Comparison of ENCODE assay signal across 8 cellular contexts in genomic region chr2:174395284-174395968, GRCh38. TPM values are rescaled to one million over a fixed set of nuclear protein-coding genes. Genes with fewer than 3 reads are reported as not detected.
DNase-seq lines count a peak whose midpoint lies in the region; ATAC-seq, FAIRE-seq and TF ChIP-seq lines count a peak whose summit lies in the region.

SCRN3 (plus strand) TSS chr2:174395730; CDS start chr2:174398284, 2,554 bp downstream.

- H3K9me3 ChIP-seq in kidney (ENCODE audit: control insufficient read depth in 1 of 2, low read length in 2 of 2), result no peaks in the 10 kb centered on the region

- no peak for FAIRE-seq in kidney (lab: Jason Lieb, UNC)

- H3K27ac ChIP-seq in kidney (ENCODE audit: low read depth in 2 of 2, low read length in 2 of 2), result peak within 1 kb of the TSS; percentile 77 to 79

- TF ChIP-seq CTCF in AG09319 (IDR thresholded peaks at IDR 0.05; ENCODE audit: low read depth, low read length), result no peak
- TF ChIP-seq CTCF in kidney (IDR thresholded peaks at IDR 0.05; ENCODE audit: borderline replicate concordance, extremely low read depth, insufficient read depth), result no peak

- peaks cover 0 to 2% of the 10 kb centered on the region in 2 donors for H3K36me3 ChIP-seq in kidney (ENCODE audit: control insufficient read depth in 1 of 2, insufficient read depth in 2 of 2, low read length in 2 of 2)

- peak; percentile 74 for TF ChIP-seq POLR2A in GM18951 (IDR thresholded peaks at IDR 0.05; ENCODE audit: extremely low read depth, insufficient read depth, insufficient read length)

- peaks cover 3 to 15% of the 10 kb centered on the region in 2 donors for H3K4me1 ChIP-seq in kidney (ENCODE audit: control insufficient read depth in 1 of 2, insufficient read depth in 1 of 2, low read depth in 1 of 2, low read length in 2 of 2)

- intact Hi-C loops in kidney (cut with DNase I), result no loop called here

- in situ Hi-C loops in GM18951 (cut with MboI; ENCODE audit: low sequenced_read_pairs, unreplicated experiment), result no loop called here

- H3K4me3 ChIP-seq in kidney (ENCODE audit: low read length in 2 of 2), result peak within 1 kb of the TSS; percentile 90 to 96

- peak within 1 kb of the TSS; percentile 79 to 86 for H3K9ac ChIP-seq in kidney (ENCODE audit: low read length in 2 of 2)

- DNase-seq in AG09319 (ENCODE audit: extremely low read depth, low read depth), result peak; percentile 36
- peak; percentile 79 for DNase-seq in NCI-H345 treated with DMSO at 0.1 percent for 48 hours (lab: John Stamatoyannopoulos, UW; ENCODE audit: unreplicated experiment)
- DNase-seq in activated CD4-positive, alpha-beta T cell treated with anti-CD3 and anti-CD28 coated beads for 1 hour, result peak; percentile 51
- DNase-seq in cerebellum (ENCODE audit: low spot score), result peak; percentile 90
- DNase-seq in kidney, result peak; percentile 93
- DNase-seq in stimulated activated CD4-positive, alpha-beta T cell treated with anti-CD3 and anti-CD28 coated beads, Interleukin-15, amount 100 ng/mL, for 24 hours, result peak; percentile 84

- ATAC-seq in HG03196 (IDR thresholded peaks at IDR 0.05; ENCODE audit: unreplicated experiment), result peak; percentile 97

RNA-seq across cellular contexts. Expression of gene SCRN3, which starts in this region (rescaled TPM):
- total RNA-seq in cerebellum (46.0 TPM), kidney (29.0 TPM)
- polyA plus RNA-seq in kidney (ENCODE audit: insufficient read depth, low read depth, low replicate concordance), result 13.7 TPM

Comparison
In these comparisons a context has a peak if more than half of its experiments do, and no peak if none do; other contexts are left out.
1. Peak in every context shown above with its lines: DNase-seq, ATAC-seq, H3K4me3 ChIP-seq and H3K27ac ChIP-seq.
2. DNase-seq: peak in every context shown above with its lines; median percentile 93 in kidney; 90 in cerebellum; 84 in stimulated activated CD4-positive, alpha-beta T cell treated with anti-CD3 and anti-CD28 coated beads, Interleukin-15, amount 100 ng/mL, for 24 hours; 79 in NCI-H345 treated with DMSO at 0.1 percent for 48 hours; 51 in activated CD4-positive, alpha-beta T cell treated with anti-CD3 and anti-CD28 coated beads for 1 hour; 36 in AG09319.